Comparison of ENCODE assay signal across 1 cellular context in the genomic region with DNA sequence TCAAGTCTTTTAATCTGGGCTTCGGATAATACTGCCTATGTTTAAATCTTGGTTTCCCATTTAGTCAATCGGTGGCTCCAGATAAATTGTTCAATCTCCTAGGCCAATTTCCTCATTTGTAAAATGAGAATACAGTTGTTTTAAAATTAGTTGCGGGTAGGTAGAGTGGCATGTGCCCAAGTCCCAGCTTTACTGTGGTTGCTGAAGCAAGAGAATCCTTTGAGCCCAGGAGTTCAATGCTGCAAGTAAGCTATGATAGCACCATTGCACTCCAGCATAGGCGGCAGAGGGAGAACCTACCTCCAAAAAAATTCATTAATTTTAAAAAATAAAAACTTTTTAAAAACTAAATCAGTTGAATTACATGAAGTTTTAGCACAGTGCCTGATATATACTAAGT.
TF ChIP-seq lines count a peak whose summit lies in the region.

No MANE protein-coding gene starts in this region.

TF ChIP-seq in K562, 482 proteins besides CTCF, POLR2A, EP300 and RAD21:
- TF ChIP-seq MAFF (IDR thresholded peaks at IDR 0.05; ENCODE audit: low read length), result no peak
- no peak for TF ChIP-seq ZEB2 (IDR thresholded peaks at IDR 0.05)
- TF ChIP-seq FOSL1 (tag; conservative IDR thresholded peaks at IDR 0.05), result 0 out of 2 replicates have a peak, but pooled peaks have one; percentile 30
- TF ChIP-seq ZNF589 (CRISPR knock-in tag; IDR thresholded peaks at IDR 0.05; ENCODE audit: low read depth), result no peak
- TF ChIP-seq MYBL2 (IDR thresholded peaks at IDR 0.05; ENCODE audit: low read depth), result 0 out of 2 replicates have a peak, but pooled peaks have one; percentile 8
- no peak for TF ChIP-seq MYBL2 (CRISPR knock-in tag; IDR thresholded peaks at IDR 0.05; ENCODE audit: borderline replicate concordance)
TF ChIP-seq in K562: peak in this region for 2.
